ENCODE assay signal across 8 cellular contexts in genomic region chrX:10157032-10157341, GRCh38. TPM values are rescaled to one million over a fixed set of nuclear protein-coding genes. Genes with fewer than 3 reads are reported as not detected.
DNase-seq lines count a peak whose midpoint lies in the region; ATAC-seq and TF ChIP-seq lines count a peak whose summit lies in the region.

No MANE protein-coding gene starts in this region.

- peaks cover 4% of the 10 kb centered on the region for H3K4me1 Mint-ChIP-seq in activated CD8-positive, alpha-beta T cell treated with anti-CD3 and anti-CD28 coated beads, Interleukin-2, amount 10 ng/mL, durations not matched to agents 7 days and 5 days (ENCODE audit: low read depth)

- H3K9me3 ChIP-seq in DOHH2 (ENCODE audit: control insufficient read depth, insufficient read depth, low read length), result no peaks in the 10 kb centered on the region
- no peaks in the 10 kb centered on the region for H3K9me3 ChIP-seq in SJSA1 (replicated peaks)
- no peaks in the 10 kb centered on the region for H3K9me3 ChIP-seq in fibroblast of lung (ENCODE audit: control insufficient read depth, insufficient read depth, low read depth, low read length)

- H3K79me2 ChIP-seq in DOHH2 (ENCODE audit: control insufficient read depth, low read length) (no peaks in the 10 kb centered on the region), fibroblast of lung (ENCODE audit: control insufficient read depth, insufficient read depth, low read length) (no peaks in the 10 kb centered on the region)

- H3K9ac ChIP-seq in fibroblast of lung (ENCODE audit: insufficient read depth, low read length), result no peak overlapping the region

- no peaks in the 10 kb centered on the region for H3K36me3 ChIP-seq in DOHH2 (ENCODE audit: control insufficient read depth, low read length)
- H3K36me3 ChIP-seq in SJSA1, result no peaks in the 10 kb centered on the region
- H3K36me3 ChIP-seq in fibroblast of lung (ENCODE audit: control insufficient read depth, insufficient read depth, low read length), result no peaks in the 10 kb centered on the region

- TF ChIP-seq CTCF in DOHH2 (IDR thresholded peaks at IDR 0.05; ENCODE audit: low read depth, low read length, poor library complexity, severe bottlenecking), result no peak
- TF ChIP-seq CTCF in fibroblast of lung (conservative IDR thresholded peaks at IDR 0.05 in 1 of 2, IDR thresholded peaks at IDR 0.05 in 1 of 2; ENCODE audit: low read depth in 1 of 2, low read length in 2 of 2), result no peak

- H3K27ac Mint-ChIP-seq in activated CD8-positive, alpha-beta T cell treated with anti-CD3 and anti-CD28 coated beads, Interleukin-2, amount 10 ng/mL, durations not matched to agents 7 days and 5 days, result no peak overlapping the region

- H3K27me3 ChIP-seq in DOHH2 (ENCODE audit: control insufficient read depth, low read length) (peaks cover 28% of the 10 kb centered on the region), SJSA1 (replicated peaks) (no peaks in the 10 kb centered on the region), fibroblast of lung (ENCODE audit: control insufficient read depth, insufficient read depth, low read length) (no peaks in the 10 kb centered on the region)

- POLR2A ChIA-PET in activated CD8-positive, alpha-beta T cell treated with anti-CD3 and anti-CD28 coated beads, Interleukin-2, amount 10 ng/mL, durations not matched to agents 7 days and 5 days (lab: Charles Lee), result no interaction called here

- H3K4me2 ChIP-seq in DOHH2 (ENCODE audit: low read length), result peak overlapping the region; percentile 80
- H3K4me2 ChIP-seq in fibroblast of lung (ENCODE audit: extremely low read depth, insufficient read depth, low read length), result peak overlapping the region; percentile 75

- H3K4me3 Mint-ChIP-seq in activated CD8-positive, alpha-beta T cell treated with anti-CD3 and anti-CD28 coated beads, Interleukin-2, amount 10 ng/mL, durations not matched to agents 7 days and 5 days, result no peak overlapping the region

- H3K4me3 ChIP-seq in DOHH2 (ENCODE audit: low read length) (peak overlapping the region; percentile 70), SJSA1 (peak overlapping the region; percentile 37), fibroblast of lung (replicated peaks in 1 of 4; ENCODE audit: control extremely low read depth in 1 of 4, insufficient read depth in 1 of 4, low read depth in 3 of 4, low read length in 4 of 4) (peak overlapping the region; percentile 14 to 55 (median 40))

- DNase-seq in SJSA1 (ENCODE audit: low read depth in 1 of 2, low spot score in 2 of 2) (no peak), fibroblast of lung (ENCODE audit: low read depth in 2 of 2) (no peak), pons (ENCODE audit: low spot score) (peak; percentile 28), NCI-H2227 treated with DMSO at 0.1 percent for 48 hours (lab: John Stamatoyannopoulos, UW) (no peak), left lobe of liver (ENCODE audit: low spot score) (no peak), cerebellar nuclear complex (lab: John Stamatoyannopoulos, UW) (no peak)
- DNase-seq in activated CD8-positive, alpha-beta T cell treated with anti-CD3 and anti-CD28 coated beads, Interleukin-2, amount 10 ng/mL, durations not matched to agents 7 days and 5 days, result no peak

- CTCF ChIA-PET in activated CD8-positive, alpha-beta T cell treated with anti-CD3 and anti-CD28 coated beads, Interleukin-2, amount 10 ng/mL, durations not matched to agents 7 days and 5 days (lab: Charles Lee), result interaction anchor here (1.3 kb wide), 1 partner anchor 37 kb away, joined by 4 read pairs; no protein-coding TSS in a partner anchor

- H3F3A ChIP-seq in DOHH2 (ENCODE audit: control insufficient read depth, insufficient read depth), result 0 out of 2 replicates have a peak, but pooled peaks cover 4% of the 10 kb centered on the region

- H3K9me2 ChIP-seq in DOHH2 (replicated peaks; ENCODE audit: control insufficient read depth, low read length), result no peaks in the 10 kb centered on the region

- H3K9me3 Mint-ChIP-seq in activated CD8-positive, alpha-beta T cell treated with anti-CD3 and anti-CD28 coated beads, Interleukin-2, amount 10 ng/mL, durations not matched to agents 7 days and 5 days (ENCODE audit: insufficient read depth), result no peaks in the 10 kb centered on the region

- H2AFZ ChIP-seq in fibroblast of lung (ENCODE audit: low read length), result no peak overlapping the region

- no peaks in the 10 kb centered on the region for H3K36me3 Mint-ChIP-seq in activated CD8-positive, alpha-beta T cell treated with anti-CD3 and anti-CD28 coated beads, Interleukin-2, amount 10 ng/mL, durations not matched to agents 7 days and 5 days (ENCODE audit: low read depth)

- H3K27ac ChIP-seq in DOHH2 (ENCODE audit: low read depth, low read length) (peak overlapping the region; percentile 46), SJSA1 (peak overlapping the region; percentile 82), fibroblast of lung (ENCODE audit: insufficient read depth, low read length) (no peak overlapping the region)

- H3K4me1 ChIP-seq in DOHH2 (ENCODE audit: control insufficient read depth, low read length) (peaks cover 50% of the 10 kb centered on the region), SJSA1 (replicated peaks) (peaks cover 6% of the 10 kb centered on the region; the same call in 1 of the 2 replicates), fibroblast of lung (ENCODE audit: control insufficient read depth, extremely low read depth, insufficient read depth, low read length) (peaks cover 4% of the 10 kb centered on the region)

- no peak for ATAC-seq in left lobe of liver
- no peak for ATAC-seq in activated CD8-positive, alpha-beta T cell treated with anti-CD3 and anti-CD28 coated beads, Interleukin-2, amount 10 ng/mL, durations not matched to agents 7 days and 5 days

- H4K20me1 ChIP-seq in DOHH2 (ENCODE audit: control insufficient read depth, insufficient read depth, low read depth, low read length) (no peaks in the 10 kb centered on the region), fibroblast of lung (ENCODE audit: control insufficient read depth, extremely low read depth, insufficient read depth, low read length) (no peaks in the 10 kb centered on the region)

- peaks cover 43% of the 10 kb centered on the region for H3K27me3 Mint-ChIP-seq in activated CD8-positive, alpha-beta T cell treated with anti-CD3 and anti-CD28 coated beads, Interleukin-2, amount 10 ng/mL, durations not matched to agents 7 days and 5 days (ENCODE audit: low read depth)

RNA-seq across cellular contexts. Expression of gene CLCN4, which starts 0.2 kb away (rescaled TPM):
- 6.6 and 10.9 TPM in 2 replicates for total RNA-seq in SJSA1 (2014; rRNA removed; shearing (Covaris generic))
- total RNA-seq in fibroblast of lung (2.1 and 4.0 TPM in 2 replicates), left lobe of liver (9.6 TPM)
- polyA plus RNA-seq in fibroblast of lung, result 0.70 and 2.2 TPM in 2 replicates
- polyA plus RNA-seq in fibroblast of lung (2012), result 0.62 and 1.6 TPM in 2 replicates
- 2.0 and 5.9 TPM in 2 replicates for polyA minus RNA-seq in fibroblast of lung (ENCODE audit: low replicate concordance)
- not detected for total RNA-seq in activated CD8-positive, alpha-beta T cell treated with anti-CD3 and anti-CD28 coated beads, Interleukin-2, amount 10 ng/mL, durations not matched to agents 7 days and 5 days
